In the genomic region with DNA sequence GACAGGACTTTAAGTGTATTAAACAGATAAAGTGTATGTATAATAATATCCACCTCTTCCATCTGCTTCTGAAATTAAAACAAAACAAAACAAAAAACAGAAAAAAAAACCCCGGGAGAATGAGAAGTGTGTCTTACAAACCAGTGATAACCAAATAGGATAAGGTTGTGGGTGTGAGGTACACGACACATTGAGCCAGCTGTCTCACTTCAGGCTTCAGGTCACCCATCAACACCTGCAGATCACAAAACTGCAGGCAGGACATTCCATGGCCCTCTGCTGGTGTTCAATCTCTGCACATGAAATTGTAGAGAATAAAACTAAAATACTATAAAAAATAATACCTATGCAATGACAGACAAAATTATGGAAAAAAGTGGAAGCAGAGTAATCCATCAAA, we compare ENCODE assay signal across 17 cellular contexts.
DNase-seq lines count a peak whose midpoint lies in the region; ATAC-seq and TF ChIP-seq lines count a peak whose summit lies in the region.
"Had no signal": no experiment of that assay in that cellular context is flagged by ENCODE, and none has a peak within 500 bp of the region (broad histone marks: within the 10 kb centered on the region; RNA-seq: fewer than 3 reads in every experiment).

No MANE protein-coding gene starts in this region.

- H3K27me3 ChIP-seq in MM.1S (replicated peaks; ENCODE audit: insufficient read depth, low read length), result no peaks in the 10 kb centered on the region
- H3K27me3 ChIP-seq: BLaER1 treated with 17β-estradiol and CSF1 and Interleukin-3, amounts not matched to agents 10 nM and 100 nM had no signal

- no peaks in the 10 kb centered on the region for H3K4me1 ChIP-seq in MM.1S (ENCODE audit: low read length)

- H3K4me3 Mint-ChIP-seq in activated CD8-positive, alpha-beta T cell treated with anti-CD3 and anti-CD28 coated beads for 36 hours, result no peak overlapping the region
- no peak overlapping the region for H3K4me3 Mint-ChIP-seq in activated CD8-positive, alpha-beta T cell treated with anti-CD3 and anti-CD28 coated beads, Interleukin-2, amount 10 ng/mL, durations not matched to agents 7 days and 5 days
- no peak overlapping the region for H3K4me3 Mint-ChIP-seq in natural killer cell
- no peak overlapping the region for H3K4me3 Mint-ChIP-seq in T-helper 17 cell
- H3K4me3 Mint-ChIP-seq in activated CD4-positive, alpha-beta memory T cell treated with anti-CD3 and anti-CD28 coated beads, Interleukin-2, amount 10 ng/mL, durations not matched to agents 7 days and 5 days, result no peak overlapping the region
- H3K4me3 Mint-ChIP-seq: CD4-positive, alpha-beta T cell; H9 had no signal

- no peaks in the 10 kb centered on the region for H3K79me2 ChIP-seq in MM.1S (ENCODE audit: low read length)

- peaks cover 7% of the 10 kb centered on the region for H3K4me1 Mint-ChIP-seq in activated CD8-positive, alpha-beta T cell treated with anti-CD3 and anti-CD28 coated beads for 36 hours (ENCODE audit: low read depth)
- H3K4me1 Mint-ChIP-seq in activated CD8-positive, alpha-beta T cell treated with anti-CD3 and anti-CD28 coated beads, Interleukin-2, amount 10 ng/mL, durations not matched to agents 7 days and 5 days (ENCODE audit: low read depth), result peaks cover 6% of the 10 kb centered on the region
- H3K4me1 Mint-ChIP-seq in natural killer cell (peaks cover 10 to 17% of the 10 kb centered on the region in 2 donors), T-helper 17 cell (no peaks in the 10 kb centered on the region)
- H3K4me1 Mint-ChIP-seq in activated CD4-positive, alpha-beta memory T cell treated with anti-CD3 and anti-CD28 coated beads, Interleukin-2, amount 10 ng/mL, durations not matched to agents 7 days and 5 days, result no peaks in the 10 kb centered on the region

- no peak for TF ChIP-seq CTCF in activated CD8-positive, alpha-beta T cell treated with anti-CD3 and anti-CD28 coated beads for 36 hours (IDR thresholded peaks at IDR 0.05)
- TF ChIP-seq CTCF in MM.1S (IDR thresholded peaks at IDR 0.05; ENCODE audit: low read length), result peak; percentile 10; the same call in 1 of the 2 replicates
- 0 out of 2 replicates have a peak, but pooled peaks have one; percentile 17 for TF ChIP-seq CTCF in VCaP (conservative IDR thresholded peaks at IDR 0.05)
- TF ChIP-seq CTCF in natural killer cell (IDR thresholded peaks at IDR 0.05), result peak; percentile 30
- TF ChIP-seq CTCF in RWPE1 (conservative IDR thresholded peaks at IDR 0.05; ENCODE audit: low read depth), result no peak

- no peaks in the 10 kb centered on the region for H3F3A ChIP-seq in MM.1S (ENCODE audit: insufficient read depth, low read length)

- H2AFZ ChIP-seq in MM.1S (ENCODE audit: low read length), result no peak overlapping the region

- H3K36me3 ChIP-seq in MM.1S (replicated peaks; ENCODE audit: insufficient read depth, low read length), result no peaks in the 10 kb centered on the region
- H3K36me3 ChIP-seq: BLaER1 treated with 17β-estradiol and CSF1 and Interleukin-3, amounts not matched to agents 10 nM and 100 nM had no signal

- no peaks in the 10 kb centered on the region for H3K36me3 Mint-ChIP-seq in activated CD8-positive, alpha-beta T cell treated with anti-CD3 and anti-CD28 coated beads for 36 hours (ENCODE audit: low read depth)
- H3K36me3 Mint-ChIP-seq in activated CD8-positive, alpha-beta T cell treated with anti-CD3 and anti-CD28 coated beads, Interleukin-2, amount 10 ng/mL, durations not matched to agents 7 days and 5 days (ENCODE audit: low read depth), result no peaks in the 10 kb centered on the region
- H3K36me3 Mint-ChIP-seq in natural killer cell, result no peaks in the 10 kb centered on the region
- peaks cover 2% of the 10 kb centered on the region for H3K36me3 Mint-ChIP-seq in T-helper 17 cell (ENCODE audit: low read depth)
- no peaks in the 10 kb centered on the region for H3K36me3 Mint-ChIP-seq in activated CD4-positive, alpha-beta memory T cell treated with anti-CD3 and anti-CD28 coated beads, Interleukin-2, amount 10 ng/mL, durations not matched to agents 7 days and 5 days (ENCODE audit: low read depth)

- no peak for ATAC-seq in activated CD8-positive, alpha-beta T cell treated with anti-CD3 and anti-CD28 coated beads for 36 hours
- ATAC-seq in activated CD8-positive, alpha-beta T cell treated with anti-CD3 and anti-CD28 coated beads, Interleukin-2, amount 10 ng/mL, durations not matched to agents 7 days and 5 days, result no peak
- peak in 2 of 3 donors; percentile 52 to 60 for ATAC-seq in natural killer cell
- ATAC-seq in T-helper 17 cell, result no peak
- ATAC-seq: HepG2 had no signal

- H4K20me1 ChIP-seq in MM.1S (ENCODE audit: insufficient read depth, low read length), result no peaks in the 10 kb centered on the region
- H4K20me1 ChIP-seq: BLaER1 treated with 17β-estradiol and CSF1 and Interleukin-3, amounts not matched to agents 10 nM and 100 nM had no signal

- peak; percentile 8 for DNase-seq in activated CD8-positive, alpha-beta T cell treated with anti-CD3 and anti-CD28 coated beads for 36 hours
- DNase-seq in activated CD8-positive, alpha-beta T cell treated with anti-CD3 and anti-CD28 coated beads, Interleukin-2, amount 10 ng/mL, durations not matched to agents 7 days and 5 days, result no peak
- peak; percentile 25 for DNase-seq in MM.1S
- DNase-seq in natural killer cell, result no peak
- no peak for DNase-seq in T-helper 17 cell
- DNase-seq in RWPE1 (ENCODE audit: low spot score), result no peak
- no peak for DNase-seq in activated CD4-positive, alpha-beta memory T cell treated with anti-CD3 and anti-CD28 coated beads, Interleukin-2, amount 10 ng/mL, durations not matched to agents 7 days and 5 days
- DNase-seq: 8988T; ACHN; Calu3; CD4-positive, alpha-beta T cell; DMS 273 treated with DMSO at 0.1 percent for 48 hours; GOT3; H9 had no signal

- POLR2A ChIA-PET in activated CD8-positive, alpha-beta T cell treated with anti-CD3 and anti-CD28 coated beads for 36 hours (lab: Charles Lee), result no interaction called here
- POLR2A ChIA-PET in activated CD8-positive, alpha-beta T cell treated with anti-CD3 and anti-CD28 coated beads, Interleukin-2, amount 10 ng/mL, durations not matched to agents 7 days and 5 days (lab: Charles Lee), result no interaction called here
- POLR2A ChIA-PET in RWPE1 (lab: Yijun Ruan, JAX; ENCODE audit: low non-redundant PET), result no interaction called here
- POLR2A ChIA-PET in activated CD4-positive, alpha-beta memory T cell treated with anti-CD3 and anti-CD28 coated beads, Interleukin-2, amount 10 ng/mL, durations not matched to agents 7 days and 5 days (lab: Charles Lee), result no interaction called here

- no peaks in the 10 kb centered on the region for H3K9me2 ChIP-seq in MM.1S (replicated peaks; ENCODE audit: insufficient read depth, low read length)

- H3K27me3 Mint-ChIP-seq in activated CD8-positive, alpha-beta T cell treated with anti-CD3 and anti-CD28 coated beads for 36 hours, result peaks cover 5% of the 10 kb centered on the region
- peaks cover 39% of the 10 kb centered on the region for H3K27me3 Mint-ChIP-seq in activated CD8-positive, alpha-beta T cell treated with anti-CD3 and anti-CD28 coated beads, Interleukin-2, amount 10 ng/mL, durations not matched to agents 7 days and 5 days (ENCODE audit: low read depth)
- H3K27me3 Mint-ChIP-seq in natural killer cell (ENCODE audit: low read depth in 2 of 2), result no peaks in the 10 kb centered on the region
- H3K27me3 Mint-ChIP-seq in T-helper 17 cell, result peaks cover 24% of the 10 kb centered on the region
- H3K27me3 Mint-ChIP-seq in activated CD4-positive, alpha-beta memory T cell treated with anti-CD3 and anti-CD28 coated beads, Interleukin-2, amount 10 ng/mL, durations not matched to agents 7 days and 5 days, result peaks cover 28% of the 10 kb centered on the region

- CTCF ChIA-PET in activated CD8-positive, alpha-beta T cell treated with anti-CD3 and anti-CD28 coated beads for 36 hours (lab: Charles Lee), result no interaction called here
- CTCF ChIA-PET in activated CD8-positive, alpha-beta T cell treated with anti-CD3 and anti-CD28 coated beads, Interleukin-2, amount 10 ng/mL, durations not matched to agents 7 days and 5 days (lab: Charles Lee), result interaction anchor here (2.0 kb wide), 1 partner anchor 151 kb away, joined by 9 read pairs; no protein-coding TSS in a partner anchor
- CTCF ChIA-PET in RWPE1 (lab: Yijun Ruan, JAX), result interaction anchor here (0.7 kb wide), 1 partner anchor 331 kb away, joined by 3 read pairs; no protein-coding TSS in a partner anchor
- CTCF ChIA-PET in activated CD4-positive, alpha-beta memory T cell treated with anti-CD3 and anti-CD28 coated beads, Interleukin-2, amount 10 ng/mL, durations not matched to agents 7 days and 5 days (lab: Charles Lee), result no interaction called here

- H3K4me3 ChIP-seq in MM.1S (ENCODE audit: low read length), result no peak overlapping the region
- H3K4me3 ChIP-seq: BLaER1 treated with 17β-estradiol and CSF1 and Interleukin-3, amounts not matched to agents 10 nM and 100 nM had no signal

- H3K9ac ChIP-seq in MM.1S (ENCODE audit: low read length), result no peak overlapping the region
- H3K9ac ChIP-seq: BLaER1 treated with 17β-estradiol and CSF1 and Interleukin-3, amounts not matched to agents 10 nM and 100 nM had no signal

- intact Hi-C loops in activated CD8-positive, alpha-beta T cell treated with anti-CD3 and anti-CD28 coated beads for 36 hours (cut with micrococcal nuclease), result no loop called here
- intact Hi-C loops in natural killer cell (cut with micrococcal nuclease), result loop anchor here (1.0 to 2.0 kb wide), 2 partner anchors 36 to 144 kb away; no protein-coding TSS in a partner anchor

- no peaks in the 10 kb centered on the region for H3K9me3 Mint-ChIP-seq in activated CD8-positive, alpha-beta T cell treated with anti-CD3 and anti-CD28 coated beads for 36 hours
- H3K9me3 Mint-ChIP-seq in activated CD8-positive, alpha-beta T cell treated with anti-CD3 and anti-CD28 coated beads, Interleukin-2, amount 10 ng/mL, durations not matched to agents 7 days and 5 days (ENCODE audit: insufficient read depth), result no peaks in the 10 kb centered on the region
- no peaks in the 10 kb centered on the region for H3K9me3 Mint-ChIP-seq in natural killer cell
- no peaks in the 10 kb centered on the region for H3K9me3 Mint-ChIP-seq in activated CD4-positive, alpha-beta memory T cell treated with anti-CD3 and anti-CD28 coated beads, Interleukin-2, amount 10 ng/mL, durations not matched to agents 7 days and 5 days
- H3K9me3 Mint-ChIP-seq: CD4-positive, alpha-beta T cell; H9 had no signal

- H3K4me2 ChIP-seq in MM.1S (ENCODE audit: low read depth, low read length), result no peak overlapping the region

- H3K27ac ChIP-seq in MM.1S (ENCODE audit: low read length) (no peak overlapping the region), VCaP (no peak overlapping the region), RWPE1 (no peak overlapping the region)
- H3K27ac ChIP-seq: BLaER1 treated with 17β-estradiol and CSF1 and Interleukin-3, amounts not matched to agents 10 nM and 100 nM had no signal

- H3K9me3 ChIP-seq in MM.1S (replicated peaks; ENCODE audit: insufficient read depth, low read length) (no peaks in the 10 kb centered on the region), T-helper 17 cell (ENCODE audit: control insufficient read depth, low read length, poor library complexity, severe bottlenecking) (no peaks in the 10 kb centered on the region)

- no peak overlapping the region for H3K27ac Mint-ChIP-seq in activated CD8-positive, alpha-beta T cell treated with anti-CD3 and anti-CD28 coated beads for 36 hours
- H3K27ac Mint-ChIP-seq in activated CD8-positive, alpha-beta T cell treated with anti-CD3 and anti-CD28 coated beads, Interleukin-2, amount 10 ng/mL, durations not matched to agents 7 days and 5 days, result no peak overlapping the region
- no peak overlapping the region for H3K27ac Mint-ChIP-seq in natural killer cell
- H3K27ac Mint-ChIP-seq in T-helper 17 cell, result no peak overlapping the region
- no peak overlapping the region for H3K27ac Mint-ChIP-seq in activated CD4-positive, alpha-beta memory T cell treated with anti-CD3 and anti-CD28 coated beads, Interleukin-2, amount 10 ng/mL, durations not matched to agents 7 days and 5 days
- H3K27ac Mint-ChIP-seq: CD4-positive, alpha-beta T cell; H9 had no signal

Comparison
In these comparisons a context has a peak if more than half of its experiments do, and no peak if none do; other contexts are left out.
1. DNase-seq: peak in activated CD8-positive, alpha-beta T cell treated with anti-CD3 and anti-CD28 coated beads for 36 hours (single experiment) and MM.1S (single experiment); none in activated CD8-positive, alpha-beta T cell treated with anti-CD3 and anti-CD28 coated beads, Interleukin-2, amount 10 ng/mL, durations not matched to agents 7 days and 5 days (single experiment), natural killer cell (single experiment), T-helper 17 cell (0 of 3), RWPE1 (single experiment) and activated CD4-positive, alpha-beta memory T cell treated with anti-CD3 and anti-CD28 coated beads, Interleukin-2, amount 10 ng/mL, durations not matched to agents 7 days and 5 days (single experiment).
2. CTCF ChIA-PET loops: an anchor here in activated CD8-positive, alpha-beta T cell treated with anti-CD3 and anti-CD28 coated beads, Interleukin-2, amount 10 ng/mL, durations not matched to agents 7 days and 5 days (2.0 kb wide) and RWPE1 (0.7 kb wide); none called in activated CD8-positive, alpha-beta T cell treated with anti-CD3 and anti-CD28 coated beads for 36 hours and activated CD4-positive, alpha-beta memory T cell treated with anti-CD3 and anti-CD28 coated beads, Interleukin-2, amount 10 ng/mL, durations not matched to agents 7 days and 5 days.
3. ATAC-seq: peak in natural killer cell (2 of 3); none in activated CD8-positive, alpha-beta T cell treated with anti-CD3 and anti-CD28 coated beads for 36 hours (single experiment), activated CD8-positive, alpha-beta T cell treated with anti-CD3 and anti-CD28 coated beads, Interleukin-2, amount 10 ng/mL, durations not matched to agents 7 days and 5 days (single experiment) and T-helper 17 cell (single experiment).
4. CTCF ChIP-seq: peak in MM.1S (single experiment), VCaP (single experiment) and natural killer cell (single experiment); none in activated CD8-positive, alpha-beta T cell treated with anti-CD3 and anti-CD28 coated beads for 36 hours (single experiment) and RWPE1 (single experiment).